ENCODE assay signal across 19 cellular contexts in the genomic region with DNA sequence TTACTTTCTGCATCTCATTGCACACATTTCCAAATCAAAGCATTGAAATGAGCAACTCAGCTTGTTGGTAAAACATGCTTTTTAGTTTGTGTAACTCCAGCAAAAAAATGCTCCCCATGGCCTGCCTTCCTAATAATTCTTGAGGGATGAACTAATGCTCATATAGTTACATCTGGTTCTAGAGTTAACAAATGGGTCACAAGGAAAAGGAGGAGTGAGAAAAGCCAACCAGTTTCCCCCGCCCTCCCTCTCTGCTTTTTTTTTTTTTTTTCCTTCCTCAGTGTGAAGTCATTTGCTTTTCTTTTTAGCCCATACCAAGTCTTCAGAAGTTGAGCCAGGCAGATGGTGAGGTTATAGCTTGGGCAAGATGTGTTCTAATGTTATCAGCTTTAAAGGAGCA.
DNase-seq lines count a peak whose midpoint lies in the region; ATAC-seq and TF ChIP-seq lines count a peak whose summit lies in the region.
"Had no signal": no experiment of that assay in that cellular context is flagged by ENCODE, and none has a peak within 500 bp of the region (broad histone marks: within the 10 kb centered on the region; RNA-seq: fewer than 3 reads in every experiment).

No MANE protein-coding gene starts in this region.

- peak; percentile 70 for DNase-seq in HCEC 1CT
- peak; percentile 22 for DNase-seq in fibroblast of pulmonary artery (ENCODE audit: low read depth)
- peak; percentile 74 for DNase-seq in skeletal muscle cell (ENCODE audit: low read depth)
- DNase-seq in cerebellar cortex (ENCODE audit: low spot score): no peak
- no peak for DNase-seq in tibial artery
- DNase-seq: activated CD4-positive, alpha-beta T cell treated with anti-CD3 and anti-CD28 coated beads, Interleukin-2, amount 50 U/mL, for 1 hour; activated effector memory CD4-positive, alpha-beta T cell treated with anti-CD3 and anti-CD28 coated beads, Interleukin-2, amount 50 U/mL, for 16 hours; NCI-H2227 treated with DMSO at 0.1 percent for 48 hours; stimulated activated CD4-positive, alpha-beta T cell treated with anti-CD3 and anti-CD28 coated beads, Interleukin-12 subunit alpha, Interleukin-12 subunit beta, amount 100 ng/mL, for 4 hours; stomach; upper lobe of right lung had no signal

- TF ChIP-seq CTCF in fibroblast of pulmonary artery (IDR thresholded peaks at IDR 0.05; ENCODE audit: low read length, missing control alignments) (no peak), tibial artery (IDR thresholded peaks at IDR 0.05) (no peak)

- H3K27me3 ChIP-seq in BLaER1 treated with 17β-estradiol and CSF1 and Interleukin-3, amounts not matched to agents 10 nM and 100 nM: peaks cover 0 to 48% (median 0%) of the 10 kb centered on the region in 11 experiments; a peak in 6 of 22 replicates
- no peaks in the 10 kb centered on the region for H3K27me3 ChIP-seq in tibial artery

- no peak overlapping the region for H3K9ac ChIP-seq in BLaER1 treated with 17β-estradiol and CSF1 and Interleukin-3, amounts not matched to agents 10 nM and 100 nM
- H3K9ac ChIP-seq: KMS-11, neural progenitor cell had no signal

- no peaks in the 10 kb centered on the region for H3K36me3 ChIP-seq in BLaER1 treated with 17β-estradiol and CSF1 and Interleukin-3, amounts not matched to agents 10 nM and 100 nM
- no peaks in the 10 kb centered on the region for H3K36me3 ChIP-seq in tibial artery
- H3K36me3 ChIP-seq: cardiac muscle cell, neural progenitor cell, stomach, upper lobe of right lung had no signal

- peaks cover 7 to 31% (median 12%) of the 10 kb centered on the region in 10 experiments; a peak in 18 of 20 replicates for H3K4me1 ChIP-seq in BLaER1 treated with 17β-estradiol and CSF1 and Interleukin-3, amounts not matched to agents 10 nM and 100 nM
- H3K4me1 ChIP-seq in tibial artery: peaks cover 0 to 13% (median 7%) of the 10 kb centered on the region in 4 donors
- H3K4me1 ChIP-seq: upper lobe of right lung had no signal

- no peak for ATAC-seq in SK-N-SH treated with all-trans-retinoic acid at 6 μM for 48 hours
- ATAC-seq: left lobe of liver, upper lobe of right lung had no signal

- no peaks in the 10 kb centered on the region for H3K9me3 ChIP-seq in BLaER1 treated with 17β-estradiol and CSF1 and Interleukin-3, amounts not matched to agents 10 nM and 100 nM (replicated peaks in 1 of 11)
- H3K9me3 ChIP-seq in tibial artery: no peaks in the 10 kb centered on the region
- H3K9me3 ChIP-seq: stomach, upper lobe of right lung had no signal

- H4K20me1 ChIP-seq in BLaER1 treated with 17β-estradiol and CSF1 and Interleukin-3, amounts not matched to agents 10 nM and 100 nM: no peaks in the 10 kb centered on the region

- intact Hi-C loops in tibial artery (cut with DNase I; ENCODE audit: low total_unique reads): no loop called here

- no peak overlapping the region for H3K4me3 ChIP-seq in BLaER1 treated with 17β-estradiol and CSF1 and Interleukin-3, amounts not matched to agents 10 nM and 100 nM
- H3K4me3 ChIP-seq in fibroblast of pulmonary artery (replicated peaks; ENCODE audit: low read depth, low read length): no peak overlapping the region
- H3K4me3 ChIP-seq in skeletal muscle cell (ENCODE audit: low read depth, low read length): no peak overlapping the region
- no peak overlapping the region for H3K4me3 ChIP-seq in tibial artery
- H3K4me3 ChIP-seq: cardiac muscle cell, neural progenitor cell, stomach, upper lobe of right lung had no signal

- peak overlapping the region in 6 of 11 experiments; percentile 4 to 24 (median 19); a peak in 7 of 22 replicates for H3K4me2 ChIP-seq in BLaER1 treated with 17β-estradiol and CSF1 and Interleukin-3, amounts not matched to agents 10 nM and 100 nM
- H3K4me2 ChIP-seq: KMS-11, neural progenitor cell had no signal

- no peak overlapping the region; a peak in 1 of 22 replicates for H3K27ac ChIP-seq in BLaER1 treated with 17β-estradiol and CSF1 and Interleukin-3, amounts not matched to agents 10 nM and 100 nM
- no peak overlapping the region for H3K27ac ChIP-seq in tibial artery
- H3K27ac ChIP-seq: C4-2B, cardiac muscle cell, epithelial cell of prostate, KMS-11, neural progenitor cell, stomach, upper lobe of right lung had no signal

TF ChIP-seq in SK-N-SH treated with all-trans-retinoic acid at 6 μM for 48 hours, 23 proteins besides CTCF, POLR2A, EP300 and RAD21:
- TF ChIP-seq ZNF565 (CRISPR knock-in tag; conservative IDR thresholded peaks at IDR 0.05; ENCODE audit: low read depth): no peak
- TF ChIP-seq, protein P1, sequence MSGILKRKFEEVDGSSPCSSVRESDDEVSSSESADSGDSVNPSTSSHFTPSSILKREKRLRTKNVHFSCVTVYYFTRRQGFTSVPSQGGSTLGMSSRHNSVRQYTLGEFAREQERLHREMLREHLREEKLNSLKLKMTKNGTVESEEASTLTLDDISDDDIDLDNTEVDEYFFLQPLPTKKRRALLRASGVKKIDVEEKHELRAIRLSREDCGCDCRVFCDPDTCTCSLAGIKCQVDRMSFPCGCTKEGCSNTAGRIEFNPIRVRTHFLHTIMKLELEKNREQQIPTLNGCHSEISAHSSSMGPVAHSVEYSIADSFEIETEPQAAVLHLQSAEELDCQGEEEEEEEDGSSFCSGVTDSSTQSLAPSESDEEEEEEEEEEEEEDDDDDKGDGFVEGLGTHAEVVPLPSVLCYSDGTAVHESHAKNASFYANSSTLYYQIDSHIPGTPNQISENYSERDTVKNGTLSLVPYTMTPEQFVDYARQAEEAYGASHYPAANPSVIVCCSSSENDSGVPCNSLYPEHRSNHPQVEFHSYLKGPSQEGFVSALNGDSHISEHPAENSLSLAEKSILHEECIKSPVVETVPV (CRISPR knock-in tag; IDR thresholded peaks at IDR 0.05): no peak
- no peak for TF ChIP-seq SNAI2 (CRISPR knock-in tag; IDR thresholded peaks at IDR 0.05)
- no peak for TF ChIP-seq OSR1 (CRISPR knock-in tag; IDR thresholded peaks at IDR 0.05)
- TF ChIP-seq RARB (CRISPR knock-in tag; IDR thresholded peaks at IDR 0.05): no peak
- no peak for TF ChIP-seq ZC3H10 (CRISPR knock-in tag; IDR thresholded peaks at IDR 0.05)
- TF ChIP-seq, protein P2, sequence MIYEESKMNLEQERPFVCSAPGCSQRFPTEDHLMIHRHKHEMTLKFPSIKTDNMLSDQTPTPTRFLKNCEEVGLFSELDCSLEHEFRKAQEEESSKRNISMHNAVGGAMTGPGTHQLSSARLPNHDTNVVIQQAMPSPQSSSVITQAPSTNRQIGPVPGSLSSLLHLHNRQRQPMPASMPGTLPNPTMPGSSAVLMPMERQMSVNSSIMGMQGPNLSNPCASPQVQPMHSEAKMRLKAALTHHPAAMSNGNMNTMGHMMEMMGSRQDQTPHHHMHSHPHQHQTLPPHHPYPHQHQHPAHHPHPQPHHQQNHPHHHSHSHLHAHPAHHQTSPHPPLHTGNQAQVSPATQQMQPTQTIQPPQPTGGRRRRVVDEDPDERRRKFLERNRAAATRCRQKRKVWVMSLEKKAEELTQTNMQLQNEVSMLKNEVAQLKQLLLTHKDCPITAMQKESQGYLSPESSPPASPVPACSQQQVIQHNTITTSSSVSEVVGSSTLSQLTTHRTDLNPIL (CRISPR knock-in tag; IDR thresholded peaks at IDR 0.05; ENCODE audit: low read depth): no peak
- TF ChIP-seq, protein P3, sequence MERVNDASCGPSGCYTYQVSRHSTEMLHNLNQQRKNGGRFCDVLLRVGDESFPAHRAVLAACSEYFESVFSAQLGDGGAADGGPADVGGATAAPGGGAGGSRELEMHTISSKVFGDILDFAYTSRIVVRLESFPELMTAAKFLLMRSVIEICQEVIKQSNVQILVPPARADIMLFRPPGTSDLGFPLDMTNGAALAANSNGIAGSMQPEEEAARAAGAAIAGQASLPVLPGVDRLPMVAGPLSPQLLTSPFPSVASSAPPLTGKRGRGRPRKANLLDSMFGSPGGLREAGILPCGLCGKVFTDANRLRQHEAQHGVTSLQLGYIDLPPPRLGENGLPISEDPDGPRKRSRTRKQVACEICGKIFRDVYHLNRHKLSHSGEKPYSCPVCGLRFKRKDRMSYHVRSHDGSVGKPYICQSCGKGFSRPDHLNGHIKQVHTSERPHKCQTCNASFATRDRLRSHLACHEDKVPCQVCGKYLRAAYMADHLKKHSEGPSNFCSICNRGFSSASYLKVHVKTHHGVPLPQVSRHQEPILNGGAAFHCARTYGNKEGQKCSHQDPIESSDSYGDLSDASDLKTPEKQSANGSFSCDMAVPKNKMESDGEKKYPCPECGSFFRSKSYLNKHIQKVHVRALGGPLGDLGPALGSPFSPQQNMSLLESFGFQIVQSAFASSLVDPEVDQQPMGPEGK (CRISPR knock-in tag; IDR thresholded peaks at IDR 0.05; ENCODE audit: borderline replicate concordance): no peak
- TF ChIP-seq TOX (CRISPR knock-in tag; IDR thresholded peaks at IDR 0.05; ENCODE audit: borderline replicate concordance): no peak
- TF ChIP-seq ARNTL (CRISPR knock-in tag; IDR thresholded peaks at IDR 0.05; ENCODE audit: borderline replicate concordance, low read depth): no peak
- no peak for TF ChIP-seq ESRRG (CRISPR knock-in tag; IDR thresholded peaks at IDR 0.05)
- no peak for TF ChIP-seq ZNF70 (CRISPR knock-in tag; IDR thresholded peaks at IDR 0.05)
- TF ChIP-seq, protein P4, sequence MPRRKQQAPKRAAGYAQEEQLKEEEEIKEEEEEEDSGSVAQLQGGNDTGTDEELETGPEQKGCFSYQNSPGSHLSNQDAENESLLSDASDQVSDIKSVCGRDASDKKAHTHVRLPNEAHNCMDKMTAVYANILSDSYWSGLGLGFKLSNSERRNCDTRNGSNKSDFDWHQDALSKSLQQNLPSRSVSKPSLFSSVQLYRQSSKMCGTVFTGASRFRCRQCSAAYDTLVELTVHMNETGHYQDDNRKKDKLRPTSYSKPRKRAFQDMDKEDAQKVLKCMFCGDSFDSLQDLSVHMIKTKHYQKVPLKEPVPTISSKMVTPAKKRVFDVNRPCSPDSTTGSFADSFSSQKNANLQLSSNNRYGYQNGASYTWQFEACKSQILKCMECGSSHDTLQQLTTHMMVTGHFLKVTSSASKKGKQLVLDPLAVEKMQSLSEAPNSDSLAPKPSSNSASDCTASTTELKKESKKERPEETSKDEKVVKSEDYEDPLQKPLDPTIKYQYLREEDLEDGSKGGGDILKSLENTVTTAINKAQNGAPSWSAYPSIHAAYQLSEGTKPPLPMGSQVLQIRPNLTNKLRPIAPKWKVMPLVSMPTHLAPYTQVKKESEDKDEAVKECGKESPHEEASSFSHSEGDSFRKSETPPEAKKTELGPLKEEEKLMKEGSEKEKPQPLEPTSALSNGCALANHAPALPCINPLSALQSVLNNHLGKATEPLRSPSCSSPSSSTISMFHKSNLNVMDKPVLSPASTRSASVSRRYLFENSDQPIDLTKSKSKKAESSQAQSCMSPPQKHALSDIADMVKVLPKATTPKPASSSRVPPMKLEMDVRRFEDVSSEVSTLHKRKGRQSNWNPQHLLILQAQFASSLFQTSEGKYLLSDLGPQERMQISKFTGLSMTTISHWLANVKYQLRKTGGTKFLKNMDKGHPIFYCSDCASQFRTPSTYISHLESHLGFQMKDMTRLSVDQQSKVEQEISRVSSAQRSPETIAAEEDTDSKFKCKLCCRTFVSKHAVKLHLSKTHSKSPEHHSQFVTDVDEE (CRISPR knock-in tag; IDR thresholded peaks at IDR 0.05): no peak

Comparison
In these comparisons a context has a peak if more than half of its experiments do, and no peak if none do; other contexts are left out.
1. DNase-seq: peak in HCEC 1CT (single experiment), fibroblast of pulmonary artery (single experiment) and skeletal muscle cell (single experiment); none in cerebellar cortex (single experiment) and tibial artery (0 of 2).